ENCODE assay signal across 16 cellular contexts in genomic region chr20:48741669-48742068, GRCh38.
"Had no signal": no experiment of that assay in that cellular context is flagged by ENCODE, and none has a peak within 500 bp of the region (broad histone marks: within the 10 kb centered on the region; RNA-seq: fewer than 3 reads in every experiment).

No MANE protein-coding gene starts in this region.

- DNase-seq: activated gamma-delta T cell; activated T-cell treated with anti-CD3 and anti-CD28 coated beads, Interleukin-2, amount 50 U/mL, for 24 hours; naive B cell; occipital lobe; right cardiac atrium; SIG-M5; small intestine; stimulated activated CD4-positive, alpha-beta T cell treated with anti-CD3 and anti-CD28 coated beads, Interleukin-4, amount 100 ng/mL, for 4 hours; stimulated activated CD8-positive, alpha-beta memory T cell treated with anti-CD3 and anti-CD28 coated beads, Interleukin-4, amount 100 ng/mL, for 48 hours; stomach had no signal

- ATAC-seq: gastroesophageal sphincter, left lobe of liver, right cardiac atrium had no signal

- H3K4me1 ChIP-seq: prostate gland had no signal

- H3K9me3 Mint-ChIP-seq: activated T-cell treated with anti-CD3 and anti-CD28 coated beads, Interleukin-2, amount 50 U/mL, for 24 hours; naive B cell had no signal

- H3K27me3 ChIP-seq: gastroesophageal sphincter, stomach had no signal

- H3K4me3 ChIP-seq: gastroesophageal sphincter, prostate gland, stomach had no signal

- FAIRE-seq: astrocyte, bronchial epithelial cell, islet of Langerhans, small intestine had no signal

- H3K4me3 Mint-ChIP-seq: activated T-cell treated with anti-CD3 and anti-CD28 coated beads, Interleukin-2, amount 50 U/mL, for 24 hours; naive B cell had no signal

- H3K36me3 ChIP-seq: prostate gland had no signal

- H3K27me3 Mint-ChIP-seq: activated T-cell treated with anti-CD3 and anti-CD28 coated beads, Interleukin-2, amount 50 U/mL, for 24 hours; naive B cell had no signal

- H3K9me3 ChIP-seq: gastroesophageal sphincter, prostate gland, stomach had no signal

- H3K27ac ChIP-seq: gastroesophageal sphincter, prostate gland, stomach had no signal
